In the genomic region with DNA sequence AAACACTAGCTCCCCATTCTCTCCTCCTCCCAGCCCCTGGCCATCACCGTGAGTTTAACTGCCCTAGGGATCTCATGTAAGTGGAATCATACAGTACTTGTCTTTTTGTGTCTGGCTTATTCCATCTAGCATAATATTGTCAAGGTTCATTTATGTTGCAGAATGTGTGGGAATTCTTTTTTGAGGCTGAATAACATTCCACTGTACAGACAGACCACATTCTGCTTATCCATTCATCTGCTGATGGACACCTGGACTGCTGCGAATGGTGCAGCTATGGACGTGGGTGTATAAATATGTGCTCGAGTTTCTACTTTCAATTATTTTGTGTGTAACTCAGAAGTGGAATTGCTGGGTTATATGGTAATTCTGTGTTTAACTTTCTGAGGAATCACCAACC, we compare ENCODE assay signal across 14 cellular contexts.
"Had no signal": no experiment of that assay in that cellular context is flagged by ENCODE, and none has a peak within 500 bp of the region (broad histone marks: within the 10 kb centered on the region; RNA-seq: fewer than 3 reads in every experiment).

No MANE protein-coding gene starts in this region.

- H2AFZ ChIP-seq: neural progenitor cell had no signal

- ATAC-seq: effector memory CD8-positive, alpha-beta T cell; gastrocnemius medialis had no signal

- H3K27ac ChIP-seq: epithelial cell of prostate, gastrocnemius medialis, neural progenitor cell, spleen, tibial nerve had no signal

- H3K4me3 Mint-ChIP-seq: activated naive CD8-positive, alpha-beta T cell; effector memory CD8-positive, alpha-beta T cell; neural progenitor cell; stimulated activated naive B cell treated with anti-CD40 and anti-IgM and Interleukin-4, amounts not matched to agents 10 μg/mL and 1 μg/mL and 100 μg/mL, for 72 hours; T-helper 2 cell treated with Interferon-gamma antibody and Interleukin-4, amounts not matched to agents 5 μg/mL and 100 μg/mL, for 36 hours had no signal

- H3K4me3 ChIP-seq: gastrocnemius medialis, neural progenitor cell, spleen, tibial nerve had no signal

- H3K9me3 Mint-ChIP-seq: effector memory CD8-positive, alpha-beta T cell; T-helper 2 cell treated with Interferon-gamma antibody and Interleukin-4, amounts not matched to agents 5 μg/mL and 100 μg/mL, for 36 hours had no signal

- H3K9ac ChIP-seq: neural progenitor cell had no signal

- H3K27me3 ChIP-seq: gastrocnemius medialis, neural progenitor cell, spleen, tibial nerve had no signal

- H3K27ac Mint-ChIP-seq: activated naive CD8-positive, alpha-beta T cell; neural progenitor cell; stimulated activated naive B cell treated with anti-CD40 and anti-IgM and Interleukin-4, amounts not matched to agents 10 μg/mL and 1 μg/mL and 100 μg/mL, for 72 hours; T-helper 2 cell treated with Interferon-gamma antibody and Interleukin-4, amounts not matched to agents 5 μg/mL and 100 μg/mL, for 36 hours had no signal

- DNase-seq: activated CD4-positive, alpha-beta T cell treated with anti-CD3 and anti-CD28 coated beads, Interleukin-2, amount 50 U/mL, for 4 hours; activated gamma-delta T cell; central memory CD4-positive, alpha-beta T cell; effector memory CD8-positive, alpha-beta T cell; gastrocnemius medialis; kidney; right cardiac atrium; spleen; stimulated activated naive B cell treated with anti-CD40 and anti-IgM and Interleukin-4, amounts not matched to agents 10 μg/mL and 1 μg/mL and 100 μg/mL, for 72 hours had no signal

- H3K27me3 Mint-ChIP-seq: activated naive CD8-positive, alpha-beta T cell; effector memory CD8-positive, alpha-beta T cell; stimulated activated naive B cell treated with anti-CD40 and anti-IgM and Interleukin-4, amounts not matched to agents 10 μg/mL and 1 μg/mL and 100 μg/mL, for 72 hours had no signal

- H3K9me3 ChIP-seq: gastrocnemius medialis, spleen had no signal

- H3K4me1 ChIP-seq: neural progenitor cell had no signal

- H3K36me3 ChIP-seq: gastrocnemius medialis, neural progenitor cell had no signal

- H3K4me2 ChIP-seq: neural progenitor cell had no signal

- FAIRE-seq: kidney had no signal
